11 cellular contexts compared by ENCODE assay signal in the genomic region with DNA sequence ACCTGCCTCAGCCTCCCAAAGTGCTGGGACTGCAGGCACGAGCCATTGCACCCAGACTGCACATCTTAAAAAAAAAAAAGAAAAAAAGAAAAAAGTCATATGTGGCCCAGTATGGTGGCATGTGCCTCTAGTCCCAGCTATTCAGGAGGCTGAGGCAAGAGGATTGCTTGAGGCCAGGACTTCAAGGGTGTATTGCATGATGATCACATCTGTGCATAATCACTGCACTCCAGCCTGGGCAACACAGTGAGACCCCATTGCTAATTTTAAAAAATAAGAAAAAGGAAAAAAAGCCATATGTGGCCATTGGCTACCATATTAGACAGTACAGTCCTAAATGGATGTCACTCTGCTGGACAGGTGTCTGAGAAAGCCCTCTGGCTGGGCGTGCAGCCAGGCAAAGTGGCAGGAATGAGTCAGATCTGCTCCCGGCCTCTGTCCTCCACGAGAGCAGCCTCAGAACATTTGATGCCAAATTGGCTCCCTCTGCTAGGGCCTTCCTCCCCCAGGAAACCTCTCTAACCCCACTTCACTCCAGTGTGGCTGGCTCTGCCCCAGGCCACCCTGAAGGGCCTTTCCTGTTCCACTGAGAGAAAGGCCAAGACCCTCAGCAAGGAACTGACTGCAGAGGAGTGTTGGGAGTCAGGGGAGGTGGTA. TPM values are rescaled to one million over a fixed set of nuclear protein-coding genes. Genes with fewer than 3 reads are reported as not detected.
A peak's percentile ranks its signal among the peaks of the same experiment; 100 is the strongest.
DNase-seq lines count a peak whose midpoint lies in the region; ATAC-seq and TF ChIP-seq lines count a peak whose summit lies in the region.
"Had no signal": no experiment of that assay in that cellular context is flagged by ENCODE, and none has a peak within 500 bp of the region (broad histone marks: within the 10 kb centered on the region; RNA-seq: fewer than 3 reads in every experiment).

No MANE protein-coding gene starts in this region.

- no peak overlapping the region for H3K4me3 ChIP-seq in GM12865 (ENCODE audit: low read depth, low read length)
- H3K4me3 ChIP-seq: dorsolateral prefrontal cortex had no signal

- no peak overlapping the region for H3K4me3 Mint-ChIP-seq in osteocyte (ENCODE audit: unreplicated experiment)
- H3K4me3 Mint-ChIP-seq in natural killer cell, result no peak overlapping the region
- no peak overlapping the region for H3K4me3 Mint-ChIP-seq in CD4-positive, alpha-beta T cell
- no peak overlapping the region for H3K4me3 Mint-ChIP-seq in activated CD4-positive, alpha-beta memory T cell treated with anti-CD3 and anti-CD28 coated beads, Interleukin-2, amount 10 ng/mL, durations not matched to agents 7 days and 5 days

- H3K27ac Mint-ChIP-seq in osteocyte (ENCODE audit: unreplicated experiment) (peak overlapping the region; percentile 23), natural killer cell (no peak overlapping the region)
- no peak overlapping the region for H3K27ac Mint-ChIP-seq in CD4-positive, alpha-beta T cell
- no peak overlapping the region for H3K27ac Mint-ChIP-seq in activated CD4-positive, alpha-beta memory T cell treated with anti-CD3 and anti-CD28 coated beads, Interleukin-2, amount 10 ng/mL, durations not matched to agents 7 days and 5 days

- H3K9me3 Mint-ChIP-seq in osteocyte (ENCODE audit: unreplicated experiment) (no peaks in the 10 kb centered on the region), natural killer cell (no peaks in the 10 kb centered on the region)
- no peaks in the 10 kb centered on the region for H3K9me3 Mint-ChIP-seq in CD4-positive, alpha-beta T cell
- H3K9me3 Mint-ChIP-seq in activated CD4-positive, alpha-beta memory T cell treated with anti-CD3 and anti-CD28 coated beads, Interleukin-2, amount 10 ng/mL, durations not matched to agents 7 days and 5 days, result no peaks in the 10 kb centered on the region

- ATAC-seq in natural killer cell, result no peak
- no peak for ATAC-seq in CD4-positive, alpha-beta T cell (ENCODE audit: poor library complexity)

- POLR2A ChIA-PET in CD4-positive, alpha-beta T cell (lab: Charles Lee), result no interaction called here
- POLR2A ChIA-PET in activated CD4-positive, alpha-beta memory T cell treated with anti-CD3 and anti-CD28 coated beads, Interleukin-2, amount 10 ng/mL, durations not matched to agents 7 days and 5 days (lab: Charles Lee), result no interaction called here

- H3K4me1 Mint-ChIP-seq in osteocyte (ENCODE audit: unreplicated experiment) (peaks cover 11% of the 10 kb centered on the region), natural killer cell (peaks cover 0 to 3% of the 10 kb centered on the region in 2 donors)
- H3K4me1 Mint-ChIP-seq in CD4-positive, alpha-beta T cell (ENCODE audit: low read depth), result no peaks in the 10 kb centered on the region
- H3K4me1 Mint-ChIP-seq in activated CD4-positive, alpha-beta memory T cell treated with anti-CD3 and anti-CD28 coated beads, Interleukin-2, amount 10 ng/mL, durations not matched to agents 7 days and 5 days, result no peaks in the 10 kb centered on the region

- TF ChIP-seq CTCF in GM12865 (IDR thresholded peaks at IDR 0.05; ENCODE audit: insufficient read depth, low read depth, low read length, missing control alignments) (no peak), osteocyte (IDR thresholded peaks at IDR 0.05) (no peak), natural killer cell (IDR thresholded peaks at IDR 0.05) (no peak)
- no peak for TF ChIP-seq CTCF in CD4-positive, alpha-beta T cell (IDR thresholded peaks at IDR 0.05)

- intact Hi-C loops in natural killer cell (cut with micrococcal nuclease), result no loop called here
- intact Hi-C loops in CD4-positive, alpha-beta T cell (cut with DNase I, micrococcal nuclease), result no loop called here

- no peak overlapping the region for H3K27ac ChIP-seq in CD4-positive, alpha-beta T cell (ENCODE audit: low read depth, low read length)

- H3K27me3 Mint-ChIP-seq in osteocyte (ENCODE audit: unreplicated experiment), result no peaks in the 10 kb centered on the region
- no peaks in the 10 kb centered on the region for H3K27me3 Mint-ChIP-seq in natural killer cell (ENCODE audit: low read depth in 2 of 2)
- H3K27me3 Mint-ChIP-seq in CD4-positive, alpha-beta T cell, result no peaks in the 10 kb centered on the region
- H3K27me3 Mint-ChIP-seq in activated CD4-positive, alpha-beta memory T cell treated with anti-CD3 and anti-CD28 coated beads, Interleukin-2, amount 10 ng/mL, durations not matched to agents 7 days and 5 days, result no peaks in the 10 kb centered on the region

- H3K27me3 ChIP-seq in CD4-positive, alpha-beta T cell (ENCODE audit: control insufficient read depth, insufficient read depth, low read length), result no peaks in the 10 kb centered on the region
- H3K27me3 ChIP-seq: dorsolateral prefrontal cortex had no signal

- DNase-seq in GM12865 (ENCODE audit: low read depth) (peak; percentile 56), M059J (ENCODE audit: low read depth) (peak; percentile 91), dermis blood vessel endothelial cell (peak; percentile 71), osteocyte (ENCODE audit: extremely low spot score, unreplicated experiment) (no peak), amygdala (lab: John Stamatoyannopoulos, UW) (no peak), natural killer cell (no peak)
- DNase-seq in CD4-positive, alpha-beta T cell, result no peak
- no peak for DNase-seq in activated CD4-positive, alpha-beta memory T cell treated with anti-CD3 and anti-CD28 coated beads, Interleukin-2, amount 10 ng/mL, durations not matched to agents 7 days and 5 days
- DNase-seq: activated CD4-positive, alpha-beta T cell treated with anti-CD3 and anti-CD28 coated beads, Interleukin-2, amount 50 U/mL, for 1 hour; NCI-H510A treated with DMSO at 0.1 percent for 48 hours had no signal

- no peaks in the 10 kb centered on the region for H3K9me3 ChIP-seq in CD4-positive, alpha-beta T cell (ENCODE audit: control insufficient read depth, low read length)

- CTCF ChIA-PET in CD4-positive, alpha-beta T cell (lab: Charles Lee), result interaction anchor here (0.8 kb wide), 1 partner anchor 9 kb away, joined by 3 read pairs; no protein-coding TSS in a partner anchor
- CTCF ChIA-PET in activated CD4-positive, alpha-beta memory T cell treated with anti-CD3 and anti-CD28 coated beads, Interleukin-2, amount 10 ng/mL, durations not matched to agents 7 days and 5 days (lab: Charles Lee), result no interaction called here

- H3K36me3 Mint-ChIP-seq in osteocyte (ENCODE audit: unreplicated experiment) (no peaks in the 10 kb centered on the region), natural killer cell (no peaks in the 10 kb centered on the region)
- no peaks in the 10 kb centered on the region for H3K36me3 Mint-ChIP-seq in CD4-positive, alpha-beta T cell (ENCODE audit: low read depth)
- H3K36me3 Mint-ChIP-seq in activated CD4-positive, alpha-beta memory T cell treated with anti-CD3 and anti-CD28 coated beads, Interleukin-2, amount 10 ng/mL, durations not matched to agents 7 days and 5 days (ENCODE audit: low read depth), result no peaks in the 10 kb centered on the region

RNA-seq across cellular contexts. Expression of a gene that starts 14.7 kb away (rescaled TPM):
- not detected in 2 replicates for total RNA-seq in M059J (2014; rRNA removed; shearing (Covaris generic))
- total RNA-seq in dermis blood vessel endothelial cell (not detected in 2 replicates), osteocyte (not detected in 2 replicates), natural killer cell (not detected)
- not detected for total RNA-seq in CD4-positive, alpha-beta T cell
- under 1 TPM in 1 of 2 experiments, not detected in 1; 0.13 TPM for total RNA-seq in activated CD4-positive, alpha-beta memory T cell treated with anti-CD3 and anti-CD28 coated beads, Interleukin-2, amount 10 ng/mL, durations not matched to agents 7 days and 5 days

RNA-seq across cellular contexts. Expression of a gene that starts 21.4 kb away (rescaled TPM):
- total RNA-seq in M059J (2014; rRNA removed; shearing (Covaris generic)), result 4.2 and 15.1 TPM in 2 replicates
- total RNA-seq in dermis blood vessel endothelial cell (12.4 and 15.5 TPM in 2 replicates), osteocyte (16.5 and 17.4 TPM in 2 replicates), natural killer cell (10 to 100 TPM; 10.2 to 16.5 (median 11.0) TPM)
- total RNA-seq in CD4-positive, alpha-beta T cell, result 1 to 10 TPM; 3.3 to 5.9 TPM
- total RNA-seq in activated CD4-positive, alpha-beta memory T cell treated with anti-CD3 and anti-CD28 coated beads, Interleukin-2, amount 10 ng/mL, durations not matched to agents 7 days and 5 days, result 10 to 100 TPM; 30.7 to 33.9 TPM

RNA-seq across cellular contexts. Expression of a gene that starts 28.1 kb away (rescaled TPM):
- total RNA-seq in M059J (2014; rRNA removed; shearing (Covaris generic)), result 91.2 and 127 TPM in 2 replicates
- total RNA-seq in dermis blood vessel endothelial cell, result 48.8 and 68.7 TPM in 2 replicates
- total RNA-seq in osteocyte, result 64.4 and 65.0 TPM in 2 replicates
- total RNA-seq in natural killer cell, result 10 to 100 TPM; 77.3 to 97.0 (median 78.5) TPM
- 10 to 100 TPM; 89.1 to 91.2 TPM for total RNA-seq in CD4-positive, alpha-beta T cell
- 10 to 100 TPM; 76.5 to 78.2 TPM for total RNA-seq in activated CD4-positive, alpha-beta memory T cell treated with anti-CD3 and anti-CD28 coated beads, Interleukin-2, amount 10 ng/mL, durations not matched to agents 7 days and 5 days

RNA-seq across cellular contexts. Expression of a gene that starts 57.5 kb away (rescaled TPM):
- total RNA-seq in M059J (2014; rRNA removed; shearing (Covaris generic)), result not detected in 2 replicates
- total RNA-seq in dermis blood vessel endothelial cell (0.17 TPM in 1 of 2 replicates, not detected in the other), osteocyte (0.18 and 0.43 TPM in 2 replicates), natural killer cell (1 to 10 TPM in 1 of 3 donors, under 1 TPM in 2; 0.33 to 1.0 (median 0.66) TPM)
- under 1 TPM; 0.11 to 0.22 TPM for total RNA-seq in CD4-positive, alpha-beta T cell
- total RNA-seq in activated CD4-positive, alpha-beta memory T cell treated with anti-CD3 and anti-CD28 coated beads, Interleukin-2, amount 10 ng/mL, durations not matched to agents 7 days and 5 days, result under 1 TPM in 1 of 2 experiments, not detected in 1; 0.15 TPM

RNA-seq across cellular contexts. Expression of a gene that starts 59.8 kb away (rescaled TPM):
- not detected in 2 replicates for total RNA-seq in M059J (2014; rRNA removed; shearing (Covaris generic))
- total RNA-seq in dermis blood vessel endothelial cell (0.65 and 1.2 TPM in 2 replicates), osteocyte (not detected in 2 replicates), natural killer cell (not detected)
- not detected for total RNA-seq in CD4-positive, alpha-beta T cell
- not detected for total RNA-seq in activated CD4-positive, alpha-beta memory T cell treated with anti-CD3 and anti-CD28 coated beads, Interleukin-2, amount 10 ng/mL, durations not matched to agents 7 days and 5 days

Comparison
In these comparisons a context has a peak if more than half of its experiments do, and no peak if none do; other contexts are left out.
1. DNase-seq: peak in GM12865 (single experiment), M059J (single experiment) and dermis blood vessel endothelial cell (single experiment); none in osteocyte (single experiment), amygdala (0 of 56), natural killer cell (single experiment), CD4-positive, alpha-beta T cell (0 of 10) and activated CD4-positive, alpha-beta memory T cell treated with anti-CD3 and anti-CD28 coated beads, Interleukin-2, amount 10 ng/mL, durations not matched to agents 7 days and 5 days (single experiment).